8 cellular contexts compared by ENCODE assay signal in genomic region chr20:46117704-46118467, GRCh38. TPM values are rescaled to one million over a fixed set of nuclear protein-coding genes. Genes with fewer than 3 reads are reported as not detected.
A peak's percentile ranks its signal among the peaks of the same experiment; 100 is the strongest.
DNase-seq lines count a peak whose midpoint lies in the region; ATAC-seq and TF ChIP-seq lines count a peak whose summit lies in the region.

TSS of gene CD40 (plus strand) at chr20:46118314. CDS start at chr20:46118344, 30 bp downstream.

- H3K27ac Mint-ChIP-seq in IgD-negative memory B cell, result peak within 1 kb of the TSS; percentile 97 to 100 (median 99)

- H3K36me3 ChIP-seq in kidney epithelial cell (ENCODE audit: control insufficient read depth, insufficient read depth, low read length), result peaks cover 2% of the 10 kb centered on the region

- DNase-seq in DMS 273 treated with DMSO at 0.1 percent for 48 hours (lab: John Stamatoyannopoulos, UW) (peak; percentile 13), cerebellar cortex (ENCODE audit: low spot score) (peak; percentile 59), kidney epithelial cell (ENCODE audit: low read depth) (peak; percentile 79), NK-92 (lab: John Stamatoyannopoulos, UW; ENCODE audit: unreplicated experiment) (no peak)
- DNase-seq in activated CD4-positive, alpha-beta T cell treated with anti-CD3 and anti-CD28 coated beads for 1 hour, result peak; percentile 55
- peak; percentile 47 to 62 for DNase-seq in stimulated activated CD4-positive, alpha-beta T cell treated with anti-CD3 and anti-CD28 coated beads, Interleukin-15, amount 100 ng/mL, for 48 hours (ENCODE audit: low read depth in 2 of 2)

- no peak for TF ChIP-seq CTCF in kidney epithelial cell (IDR thresholded peaks at IDR 0.05; ENCODE audit: insufficient read depth, low read length, poor library complexity, severe bottlenecking)

- peaks cover 30 to 38% (median 32%) of the 10 kb centered on the region in 3 donors for H3K4me1 Mint-ChIP-seq in IgD-negative memory B cell

- no peaks in the 10 kb centered on the region for H3K9me3 Mint-ChIP-seq in IgD-negative memory B cell

- ATAC-seq in GM21447 (IDR thresholded peaks at IDR 0.05; ENCODE audit: unreplicated experiment), result peak; percentile 65

- peaks cover 2% of the 10 kb centered on the region for H3K36me3 Mint-ChIP-seq in IgD-negative memory B cell

- peaks cover 2% of the 10 kb centered on the region for H3K27me3 ChIP-seq in kidney epithelial cell (ENCODE audit: control insufficient read depth, insufficient read depth, low read length)

- H3K4me3 Mint-ChIP-seq in IgD-negative memory B cell, result peak within 1 kb of the TSS; percentile 98 to 100 (median 99)

- peak within 1 kb of the TSS; percentile 65 for H3K4me3 ChIP-seq in kidney epithelial cell (ENCODE audit: low read depth, low read length)

- H3K27me3 Mint-ChIP-seq in IgD-negative memory B cell, result no peaks in the 10 kb centered on the region

RNA-seq across cellular contexts. Expression of gene CD40, which starts in this region (rescaled TPM):
- 217 TPM for polyA plus RNA-seq in IgD-negative memory B cell
- total RNA-seq in kidney epithelial cell, result 57.6 and 58.3 TPM in 2 replicates
